Comparison of ENCODE assay signal across 1 cellular context in the genomic region with DNA sequence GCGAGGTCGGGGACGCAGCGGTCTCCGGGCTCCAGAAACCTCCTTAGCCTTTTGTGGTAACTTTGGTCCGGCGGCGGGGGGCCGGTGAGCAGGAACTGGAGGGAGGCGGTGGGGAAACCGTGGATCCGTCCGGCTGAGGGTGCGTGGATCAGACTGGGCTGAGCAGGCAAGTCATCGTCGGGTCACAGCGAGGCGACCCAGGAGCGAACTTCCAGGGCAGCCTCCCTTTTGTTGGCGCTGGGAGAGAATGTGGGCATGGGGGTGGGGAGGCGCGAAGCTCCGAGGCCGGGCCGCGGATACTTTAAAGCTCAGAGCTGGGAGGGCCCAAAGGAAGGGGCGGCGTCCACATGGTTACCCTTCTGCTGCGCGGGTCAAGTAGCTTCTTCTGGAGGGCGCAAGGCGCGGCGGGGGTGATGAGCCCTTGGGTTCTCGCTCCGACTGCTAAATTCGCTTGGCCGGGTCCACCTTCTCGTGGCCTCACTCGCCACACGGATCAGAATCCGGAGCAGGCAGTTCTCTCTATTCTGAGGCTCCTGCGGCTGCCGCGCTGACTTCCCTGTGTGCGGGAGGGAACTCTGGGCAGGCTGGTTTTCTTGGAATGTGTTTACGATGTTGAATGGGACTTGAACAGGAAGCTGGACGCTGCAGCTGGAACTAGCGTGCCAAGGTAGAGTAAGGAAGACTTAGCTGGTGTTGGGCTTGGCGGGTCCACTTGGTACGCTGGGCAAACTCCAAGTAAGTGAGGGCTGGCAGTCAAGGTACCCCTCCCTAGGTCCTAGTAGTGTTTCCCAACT.
TF ChIP-seq lines count a peak whose summit lies in the region.

No MANE protein-coding gene starts in this region.

TF ChIP-seq in HEK293, 187 proteins besides CTCF, POLR2A, EP300 and RAD21 (continued from another document and continues in another):
- TF ChIP-seq, protein P1, sequence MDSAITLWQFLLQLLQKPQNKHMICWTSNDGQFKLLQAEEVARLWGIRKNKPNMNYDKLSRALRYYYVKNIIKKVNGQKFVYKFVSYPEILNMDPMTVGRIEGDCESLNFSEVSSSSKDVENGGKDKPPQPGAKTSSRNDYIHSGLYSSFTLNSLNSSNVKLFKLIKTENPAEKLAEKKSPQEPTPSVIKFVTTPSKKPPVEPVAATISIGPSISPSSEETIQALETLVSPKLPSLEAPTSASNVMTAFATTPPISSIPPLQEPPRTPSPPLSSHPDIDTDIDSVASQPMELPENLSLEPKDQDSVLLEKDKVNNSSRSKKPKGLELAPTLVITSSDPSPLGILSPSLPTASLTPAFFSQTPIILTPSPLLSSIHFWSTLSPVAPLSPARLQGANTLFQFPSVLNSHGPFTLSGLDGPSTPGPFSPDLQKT (IDR thresholded peaks at IDR 0.05; ENCODE audit: borderline replicate concordance, low read depth, low read length): no peak
- no peak for TF ChIP-seq ZNF391 (tag by site-specific recombination; IDR thresholded peaks at IDR 0.05; ENCODE audit: borderline replicate concordance, low read depth)
- no peak for TF ChIP-seq ZNF488 (tag by site-specific recombination; IDR thresholded peaks at IDR 0.05)
- TF ChIP-seq ZNF16 (tag by site-specific recombination; IDR thresholded peaks at IDR 0.05; ENCODE audit: low read depth): no peak
- no peak for TF ChIP-seq ZNF221 (tag by site-specific recombination; IDR thresholded peaks at IDR 0.05; ENCODE audit: borderline replicate concordance)
- TF ChIP-seq ZNF514 (tag by site-specific recombination; IDR thresholded peaks at IDR 0.05): no peak
- TF ChIP-seq ZNF146 (tag by site-specific recombination; IDR thresholded peaks at IDR 0.05): no peak
- TF ChIP-seq ZNF529 (tag by site-specific recombination; IDR thresholded peaks at IDR 0.05; ENCODE audit: insufficient replicate concordance): no peak
- no peak for TF ChIP-seq ZFP41 (tag by site-specific recombination; IDR thresholded peaks at IDR 0.05; ENCODE audit: borderline replicate concordance)
- peak; percentile 47; the same call in 1 of the 2 replicates for TF ChIP-seq KLF9 (tag by site-specific recombination; IDR thresholded peaks at IDR 0.05; ENCODE audit: low read depth)
- TF ChIP-seq ZFP37 (tag by site-specific recombination; IDR thresholded peaks at IDR 0.05): peak; percentile 36; the same call in 1 of the 2 replicates
- no peak; the same call in 1 of the 2 replicates for TF ChIP-seq MZF1 (tag by site-specific recombination; IDR thresholded peaks at IDR 0.05; ENCODE audit: borderline replicate concordance)
- TF ChIP-seq KLF10 (tag by site-specific recombination; IDR thresholded peaks at IDR 0.05): no peak
- TF ChIP-seq ZNF600 (tag by site-specific recombination; IDR thresholded peaks at IDR 0.05): peak; percentile 84
- no peak for TF ChIP-seq ZNF624 (tag by site-specific recombination; IDR thresholded peaks at IDR 0.05)
- TF ChIP-seq ZNF561 (tag by site-specific recombination; IDR thresholded peaks at IDR 0.05; ENCODE audit: borderline replicate concordance): no peak
- peak; percentile 39; the same call in 1 of the 2 replicates for TF ChIP-seq WT1 (tag by site-specific recombination; IDR thresholded peaks at IDR 0.05)
- TF ChIP-seq ZNF670 (tag by site-specific recombination; IDR thresholded peaks at IDR 0.05; ENCODE audit: low read depth): no peak
- TF ChIP-seq, protein P2, sequence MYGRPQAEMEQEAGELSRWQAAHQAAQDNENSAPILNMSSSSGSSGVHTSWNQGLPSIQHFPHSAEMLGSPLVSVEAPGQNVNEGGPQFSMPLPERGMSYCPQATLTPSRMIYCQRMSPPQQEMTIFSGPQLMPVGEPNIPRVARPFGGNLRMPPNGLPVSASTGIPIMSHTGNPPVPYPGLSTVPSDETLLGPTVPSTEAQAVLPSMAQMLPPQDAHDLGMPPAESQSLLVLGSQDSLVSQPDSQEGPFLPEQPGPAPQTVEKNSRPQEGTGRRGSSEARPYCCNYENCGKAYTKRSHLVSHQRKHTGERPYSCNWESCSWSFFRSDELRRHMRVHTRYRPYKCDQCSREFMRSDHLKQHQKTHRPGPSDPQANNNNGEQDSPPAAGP (tag by site-specific recombination; IDR thresholded peaks at IDR 0.05): no peak
- TF ChIP-seq ZNF155 (tag by site-specific recombination; IDR thresholded peaks at IDR 0.05): no peak
- TF ChIP-seq ZNF114 (tag by site-specific recombination; IDR thresholded peaks at IDR 0.05): no peak
- no peak for TF ChIP-seq ZNF24 (tag by site-specific recombination; IDR thresholded peaks at IDR 0.05)
- no peak for TF ChIP-seq ZSCAN4 (tag by site-specific recombination; IDR thresholded peaks at IDR 0.05)
- 0 out of 2 replicates have a peak, but pooled peaks have one; percentile 34 for TF ChIP-seq SP7 (tag by site-specific recombination; IDR thresholded peaks at IDR 0.05)
- TF ChIP-seq ZNF19 (tag by site-specific recombination; IDR thresholded peaks at IDR 0.05; ENCODE audit: low read depth): no peak
- no peak for TF ChIP-seq MEIS1 (CRISPR knock-in tag; IDR thresholded peaks at IDR 0.05; ENCODE audit: borderline replicate concordance)
- TF ChIP-seq ZEB2 (tag by site-specific recombination; IDR thresholded peaks at IDR 0.05): no peak
- no peak for TF ChIP-seq ZNF26 (tag by site-specific recombination; IDR thresholded peaks at IDR 0.05)
- no peak for TF ChIP-seq ZNF398 (tag by site-specific recombination; IDR thresholded peaks at IDR 0.05)
- no peak for TF ChIP-seq ZNF274 (IDR thresholded peaks at IDR 0.05; ENCODE audit: low read length)
- no peak for TF ChIP-seq ZNF274 (tag by site-specific recombination; IDR thresholded peaks at IDR 0.05; ENCODE audit: borderline replicate concordance)
- TF ChIP-seq ZNF202 (tag by site-specific recombination; IDR thresholded peaks at IDR 0.05; ENCODE audit: borderline replicate concordance): no peak
- TF ChIP-seq ZNF677 (tag by site-specific recombination; IDR thresholded peaks at IDR 0.05): no peak
- no peak for TF ChIP-seq ZNF184 (tag by site-specific recombination; IDR thresholded peaks at IDR 0.05)
- TF ChIP-seq ZNF48 (tag by site-specific recombination; IDR thresholded peaks at IDR 0.05): no peak
- no peak for TF ChIP-seq ZNF433 (tag by site-specific recombination; IDR thresholded peaks at IDR 0.05; ENCODE audit: low read depth)
- TF ChIP-seq GLIS2 (tag by site-specific recombination; IDR thresholded peaks at IDR 0.05): peak; percentile 67
- TF ChIP-seq, protein P3, sequence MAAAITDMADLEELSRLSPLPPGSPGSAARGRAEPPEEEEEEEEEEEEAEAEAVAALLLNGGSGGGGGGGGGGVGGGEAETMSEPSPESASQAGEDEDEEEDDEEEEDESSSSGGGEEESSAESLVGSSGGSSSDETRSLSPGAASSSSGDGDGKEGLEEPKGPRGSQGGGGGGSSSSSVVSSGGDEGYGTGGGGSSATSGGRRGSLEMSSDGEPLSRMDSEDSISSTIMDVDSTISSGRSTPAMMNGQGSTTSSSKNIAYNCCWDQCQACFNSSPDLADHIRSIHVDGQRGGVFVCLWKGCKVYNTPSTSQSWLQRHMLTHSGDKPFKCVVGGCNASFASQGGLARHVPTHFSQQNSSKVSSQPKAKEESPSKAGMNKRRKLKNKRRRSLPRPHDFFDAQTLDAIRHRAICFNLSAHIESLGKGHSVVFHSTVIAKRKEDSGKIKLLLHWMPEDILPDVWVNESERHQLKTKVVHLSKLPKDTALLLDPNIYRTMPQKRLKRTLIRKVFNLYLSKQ (tag by site-specific recombination; IDR thresholded peaks at IDR 0.05; ENCODE audit: borderline replicate concordance): no peak
- peak; percentile 84; the same call in 1 of the 2 replicates for TF ChIP-seq ZBTB8A (tag by site-specific recombination; IDR thresholded peaks at IDR 0.05)
- no peak for TF ChIP-seq OVOL3 (tag by site-specific recombination; IDR thresholded peaks at IDR 0.05)
- TF ChIP-seq IKZF3 (tag by site-specific recombination; IDR thresholded peaks at IDR 0.05): 0 out of 2 replicates have a peak, but pooled peaks have one; percentile 11
- TF ChIP-seq ZNF423 (tag by site-specific recombination; IDR thresholded peaks at IDR 0.05): peak; percentile 60
- TF ChIP-seq ZNF140 (tag by site-specific recombination; IDR thresholded peaks at IDR 0.05): no peak
- TF ChIP-seq ZNF623 (tag by site-specific recombination; IDR thresholded peaks at IDR 0.05): no peak
- TF ChIP-seq ZNF707 (tag by site-specific recombination; IDR thresholded peaks at IDR 0.05): no peak
- TF ChIP-seq MYNN (tag by site-specific recombination; IDR thresholded peaks at IDR 0.05; ENCODE audit: borderline replicate concordance): no peak
- TF ChIP-seq ZNF10 (tag by site-specific recombination; IDR thresholded peaks at IDR 0.05): no peak
- no peak for TF ChIP-seq ZNF521 (tag by site-specific recombination; IDR thresholded peaks at IDR 0.05)
- 0 out of 2 replicates have a peak, but pooled peaks have one; percentile 37 for TF ChIP-seq SP2 (tag by site-specific recombination; IDR thresholded peaks at IDR 0.05)
- TF ChIP-seq BCL11A (tag by site-specific recombination; IDR thresholded peaks at IDR 0.05; ENCODE audit: low read depth): 0 out of 2 replicates have a peak, but pooled peaks have one; percentile 59
- peak; percentile 70; the same call in 1 of the 2 replicates for TF ChIP-seq ZBTB48 (tag by site-specific recombination; IDR thresholded peaks at IDR 0.05)
- no peak for TF ChIP-seq ZNF664 (tag by site-specific recombination; IDR thresholded peaks at IDR 0.05)
- TF ChIP-seq KLF1 (tag by site-specific recombination; IDR thresholded peaks at IDR 0.05): peak; percentile 68
- TF ChIP-seq, protein P4, sequence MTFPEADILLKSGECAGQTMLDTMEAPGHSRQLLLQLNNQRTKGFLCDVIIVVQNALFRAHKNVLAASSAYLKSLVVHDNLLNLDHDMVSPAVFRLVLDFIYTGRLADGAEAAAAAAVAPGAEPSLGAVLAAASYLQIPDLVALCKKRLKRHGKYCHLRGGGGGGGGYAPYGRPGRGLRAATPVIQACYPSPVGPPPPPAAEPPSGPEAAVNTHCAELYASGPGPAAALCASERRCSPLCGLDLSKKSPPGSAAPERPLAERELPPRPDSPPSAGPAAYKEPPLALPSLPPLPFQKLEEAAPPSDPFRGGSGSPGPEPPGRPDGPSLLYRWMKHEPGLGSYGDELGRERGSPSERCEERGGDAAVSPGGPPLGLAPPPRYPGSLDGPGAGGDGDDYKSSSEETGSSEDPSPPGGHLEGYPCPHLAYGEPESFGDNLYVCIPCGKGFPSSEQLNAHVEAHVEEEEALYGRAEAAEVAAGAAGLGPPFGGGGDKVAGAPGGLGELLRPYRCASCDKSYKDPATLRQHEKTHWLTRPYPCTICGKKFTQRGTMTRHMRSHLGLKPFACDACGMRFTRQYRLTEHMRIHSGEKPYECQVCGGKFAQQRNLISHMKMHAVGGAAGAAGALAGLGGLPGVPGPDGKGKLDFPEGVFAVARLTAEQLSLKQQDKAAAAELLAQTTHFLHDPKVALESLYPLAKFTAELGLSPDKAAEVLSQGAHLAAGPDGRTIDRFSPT (tag by site-specific recombination; IDR thresholded peaks at IDR 0.05): no peak
- TF ChIP-seq ZNF704 (tag by site-specific recombination; IDR thresholded peaks at IDR 0.05): no peak
